In genomic region chr5:35089688-35090314, GRCh38 we compare ENCODE assay signal across 8 cellular contexts. TPM values are rescaled to one million over a fixed set of nuclear protein-coding genes. Genes with fewer than 3 reads are reported as not detected.
DNase-seq lines count a peak whose midpoint lies in the region; ATAC-seq and TF ChIP-seq lines count a peak whose summit lies in the region.

No MANE protein-coding gene starts in this region.

- no peak for TF ChIP-seq POLR2A in body of pancreas (IDR thresholded peaks at IDR 0.05)

- H3K4me1 ChIP-seq in body of pancreas, result peaks cover 5% of the 10 kb centered on the region

- no peak overlapping the region for H3K27ac Mint-ChIP-seq in T-helper 2 cell treated with Interferon-gamma antibody and Interleukin-4, amounts not matched to agents 5 μg/mL and 100 μg/mL, for 36 hours

- H3K27me3 ChIP-seq in body of pancreas (no peaks in the 10 kb centered on the region), kidney epithelial cell (ENCODE audit: control insufficient read depth, insufficient read depth, low read length) (no peaks in the 10 kb centered on the region)

- WGBS in body of pancreas, 2 donors, result 68 to 78% methylated on average over 5 of the region's 5 CpGs

- peak; percentile 90 for TF ChIP-seq CTCF in C4-2B (conservative IDR thresholded peaks at IDR 0.05)
- peak; percentile 65 to 89 (median 84) for TF ChIP-seq CTCF in body of pancreas (IDR thresholded peaks at IDR 0.05)
- TF ChIP-seq CTCF in kidney epithelial cell (IDR thresholded peaks at IDR 0.05; ENCODE audit: insufficient read depth, low read length, poor library complexity, severe bottlenecking), result peak; percentile 82

- H3K27me3 Mint-ChIP-seq in T-helper 2 cell treated with Interferon-gamma antibody and Interleukin-4, amounts not matched to agents 5 μg/mL and 100 μg/mL, for 36 hours (ENCODE audit: low read depth), result no peaks in the 10 kb centered on the region

- no peaks in the 10 kb centered on the region for H3K9me3 ChIP-seq in body of pancreas

- H3K9me3 Mint-ChIP-seq in T-helper 2 cell treated with Interferon-gamma antibody and Interleukin-4, amounts not matched to agents 5 μg/mL and 100 μg/mL, for 36 hours, result no peaks in the 10 kb centered on the region

- H3K36me3 Mint-ChIP-seq in T-helper 2 cell treated with Interferon-gamma antibody and Interleukin-4, amounts not matched to agents 5 μg/mL and 100 μg/mL, for 36 hours (ENCODE audit: low read depth), result no peaks in the 10 kb centered on the region

- DNase-seq in NCI-H1092 treated with DMSO at 0.1 percent for 48 hours (lab: John Stamatoyannopoulos, UW) (peak; percentile 42), body of pancreas (peak; percentile 64 to 75 (median 74)), kidney epithelial cell (ENCODE audit: low read depth) (peak; percentile 19)
- peak; percentile 15 for DNase-seq in T-helper 2 cell treated with Interferon-gamma antibody and Interleukin-4, amounts not matched to agents 5 μg/mL and 100 μg/mL, for 36 hours (ENCODE audit: low spot score)
- DNase-seq in stimulated activated CD4-positive, alpha-beta T cell treated with anti-CD3 and anti-CD28 coated beads, Interleukin-2, amount 100 ng/mL, for 4 hours (ENCODE audit: low read depth), result peak; percentile 17

- H3K4me1 Mint-ChIP-seq in T-helper 2 cell treated with Interferon-gamma antibody and Interleukin-4, amounts not matched to agents 5 μg/mL and 100 μg/mL, for 36 hours (ENCODE audit: low read depth), result no peaks in the 10 kb centered on the region

- no peak overlapping the region for H3K4me3 ChIP-seq in body of pancreas
- no peak overlapping the region for H3K4me3 ChIP-seq in kidney epithelial cell (ENCODE audit: low read depth, low read length)

- H3K36me3 ChIP-seq in body of pancreas (replicated peaks in 1 of 2; ENCODE audit: insufficient read depth in 1 of 2, low read depth in 2 of 2), result no peaks in the 10 kb centered on the region
- no peaks in the 10 kb centered on the region for H3K36me3 ChIP-seq in kidney epithelial cell (ENCODE audit: control insufficient read depth, insufficient read depth, low read length)

- no peak overlapping the region for H3K27ac ChIP-seq in C4-2B
- no peak overlapping the region for H3K27ac ChIP-seq in body of pancreas

- intact Hi-C loops in body of pancreas (cut with DNase I), result loop anchor here (10.0 kb wide), 1 partner anchor 105 kb away; no protein-coding TSS in a partner anchor

- H3K4me3 Mint-ChIP-seq in T-helper 2 cell treated with Interferon-gamma antibody and Interleukin-4, amounts not matched to agents 5 μg/mL and 100 μg/mL, for 36 hours, result no peak overlapping the region

- peak; percentile 67 for ATAC-seq in GM19328 (IDR thresholded peaks at IDR 0.05; ENCODE audit: unreplicated experiment)
- ATAC-seq in body of pancreas, result peak; percentile 77
- ATAC-seq in HG03460 (IDR thresholded peaks at IDR 0.05; ENCODE audit: unreplicated experiment), result no peak

RNA-seq across cellular contexts. Expression of gene AGXT2, which starts 42.1 kb away (rescaled TPM):
- total RNA-seq in body of pancreas, result not detected
- not detected in 2 replicates for total RNA-seq in kidney epithelial cell

Comparison
In these comparisons a context has a peak if more than half of its experiments do, and no peak if none do; other contexts are left out.
1. DNase-seq: peak in every context shown above with its lines; median percentile 74 in body of pancreas; 42 in NCI-H1092 treated with DMSO at 0.1 percent for 48 hours; 19 in kidney epithelial cell; 17 in stimulated activated CD4-positive, alpha-beta T cell treated with anti-CD3 and anti-CD28 coated beads, Interleukin-2, amount 100 ng/mL, for 4 hours; 15 in T-helper 2 cell treated with Interferon-gamma antibody and Interleukin-4, amounts not matched to agents 5 μg/mL and 100 μg/mL, for 36 hours.